Comparison of ENCODE assay signal across 23 cellular contexts in the genomic region with DNA sequence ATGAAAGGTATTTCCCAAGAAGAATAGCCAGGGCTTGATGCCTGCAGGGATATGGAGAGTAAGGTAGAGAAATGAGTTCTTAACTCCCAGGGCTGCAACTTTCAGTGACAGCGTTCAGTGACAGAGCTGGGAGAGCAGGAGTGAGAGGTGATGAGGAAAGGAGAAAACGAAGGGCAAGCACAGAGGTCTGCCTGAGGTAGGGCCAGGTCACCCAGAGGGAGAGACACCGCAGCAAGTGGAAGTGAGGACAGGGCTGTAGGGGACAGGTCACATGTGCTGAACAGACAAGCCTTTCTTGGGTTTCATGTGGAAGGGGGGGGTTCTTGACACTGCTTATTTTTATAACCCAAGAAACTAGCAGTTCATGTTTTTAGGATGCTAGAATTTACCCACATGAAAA.
"Had no signal": no experiment of that assay in that cellular context is flagged by ENCODE, and none has a peak within 500 bp of the region (broad histone marks: within the 10 kb centered on the region; RNA-seq: fewer than 3 reads in every experiment).

No MANE protein-coding gene starts in this region.

- H3K36me3 ChIP-seq: breast epithelium, neural progenitor cell, prostate gland had no signal

- H3K4me3 Mint-ChIP-seq: central memory CD8-positive, alpha-beta T cell; natural killer cell; neural progenitor cell had no signal

- H3K4me3 ChIP-seq: breast epithelium, heart right ventricle, mucosa of descending colon, neural progenitor cell, pancreas, prostate gland, sigmoid colon had no signal

- DNase-seq: cortex of kidney; erythroblast; foreskin keratinocyte; heart right ventricle; islet precursor cell; left cardiac atrium; mesendoderm; mucosa of descending colon; natural killer cell; occipital lobe; pancreas; retina; sigmoid colon; small intestine; stimulated activated CD4-positive, alpha-beta T cell treated with anti-CD3 and anti-CD28 coated beads, Interleukin-12 subunit alpha, Interleukin-12 subunit beta, amount 100 ng/mL, for 4 hours; stimulated activated naive CD4-positive, alpha-beta T cell treated with Interleukin-2 at 50 U/mL for 16 hours; trophoblast cell had no signal

- H3K27me3 Mint-ChIP-seq: central memory CD8-positive, alpha-beta T cell had no signal

- H3K27me3 ChIP-seq: breast epithelium, foreskin keratinocyte, heart right ventricle, neural progenitor cell, pancreas, sigmoid colon had no signal

- H3K9me3 Mint-ChIP-seq: central memory CD8-positive, alpha-beta T cell; natural killer cell; neural progenitor cell had no signal

- H3K27ac Mint-ChIP-seq: natural killer cell, neural progenitor cell had no signal

- H3K9ac ChIP-seq: neural progenitor cell had no signal

- H3K27ac ChIP-seq: breast epithelium, foreskin keratinocyte, heart right ventricle, neural progenitor cell, pancreas, prostate gland, sigmoid colon had no signal

- H3K4me1 ChIP-seq: breast epithelium had no signal

- ATAC-seq: mucosa of descending colon, natural killer cell, pancreas had no signal

- FAIRE-seq: endothelial cell of umbilical vein, pancreas, small intestine, urothelium cell line had no signal

- H3K9me3 ChIP-seq: breast epithelium, heart right ventricle, mucosa of descending colon, pancreas, prostate gland, sigmoid colon had no signal
